8 cellular contexts compared by ENCODE assay signal in genomic region chr17:61139219-61139618, GRCh38.
DNase-seq lines count a peak whose midpoint lies in the region; ATAC-seq, FAIRE-seq and TF ChIP-seq lines count a peak whose summit lies in the region.

No MANE protein-coding gene starts in this region.

- no peak overlapping the region for H3K27ac ChIP-seq in OCI-LY7 (ENCODE audit: low read depth, low read length, poor library complexity, severe bottlenecking)
- H3K27ac ChIP-seq in kidney (ENCODE audit: low read depth in 2 of 2, low read length in 2 of 2) = no peak overlapping the region

- H3K4me3 ChIP-seq in OCI-LY7 (ENCODE audit: low read depth, low read length, poor library complexity, severe bottlenecking) (no peak overlapping the region), kidney (ENCODE audit: low read length in 2 of 2) (no peak overlapping the region)

- no peaks in the 10 kb centered on the region for H3K9me3 ChIP-seq in OCI-LY7 (ENCODE audit: low read length)
- no peaks in the 10 kb centered on the region for H3K9me3 ChIP-seq in kidney (ENCODE audit: control insufficient read depth in 1 of 2, low read length in 2 of 2)

- H3K9me2 ChIP-seq in OCI-LY7 (ENCODE audit: insufficient read depth, low read length) = no peaks in the 10 kb centered on the region

- no peaks in the 10 kb centered on the region for H4K20me1 ChIP-seq in OCI-LY7 (ENCODE audit: insufficient read depth, low read length)

- TF ChIP-seq CTCF in OCI-LY7 (conservative IDR thresholded peaks at IDR 0.05; ENCODE audit: low read length) (no peak), kidney (IDR thresholded peaks at IDR 0.05; ENCODE audit: borderline replicate concordance, extremely low read depth, insufficient read depth) (no peak)

- peaks cover 12% of the 10 kb centered on the region for H3K4me1 ChIP-seq in OCI-LY7 (ENCODE audit: insufficient read depth, low read length, poor library complexity, severe bottlenecking)
- peaks cover 0 to 6% of the 10 kb centered on the region in 2 donors for H3K4me1 ChIP-seq in kidney (ENCODE audit: control insufficient read depth in 1 of 2, insufficient read depth in 1 of 2, low read depth in 1 of 2, low read length in 2 of 2)

- ATAC-seq in GM18502 (IDR thresholded peaks at IDR 0.05; ENCODE audit: poor library complexity, unreplicated experiment) (peak; percentile 91), HG02884 (IDR thresholded peaks at IDR 0.05; ENCODE audit: unreplicated experiment) (peak; percentile 91)

- H3K4me2 ChIP-seq in OCI-LY7 (ENCODE audit: low read length) = peak overlapping the region; percentile 45

- no peaks in the 10 kb centered on the region for H3K36me3 ChIP-seq in OCI-LY7 (ENCODE audit: insufficient read depth, low read length)
- no peaks in the 10 kb centered on the region for H3K36me3 ChIP-seq in kidney (ENCODE audit: control insufficient read depth in 1 of 2, insufficient read depth in 2 of 2, low read length in 2 of 2)

- H3K9ac ChIP-seq in kidney (ENCODE audit: low read length in 2 of 2) = no peak overlapping the region

- DNase-seq in OCI-LY7 (ENCODE audit: low spot score) (peak; percentile 59), medulla oblongata (ENCODE audit: extremely low spot score) (peak; percentile 20), cerebellum (ENCODE audit: low spot score) (no peak), kidney (no peak), islet precursor cell (no peak)
- DNase-seq in activated T-helper 1 cell treated with anti-CD3 and anti-CD28 coated beads, Interleukin-2, amount 50 U/mL, for 16 hours (ENCODE audit: low read depth in 1 of 2, low spot score in 1 of 2) = peak; percentile 5 to 14

- no TSS peak for BruUV-seq in OCI-LY7 (replicated peaks; lab: Mats Ljungman, UMichigan)

- POLR2A ChIA-PET in OCI-LY7 (lab: Charles Lee) = interaction anchor here (0.6 kb wide), 1 partner anchor 133 kb away, joined by 3 read pairs; no protein-coding TSS in a partner anchor

- no peaks in the 10 kb centered on the region for H3K79me2 ChIP-seq in OCI-LY7 (ENCODE audit: insufficient read depth, low read depth, low read length)

- intact Hi-C loops in OCI-LY7 (cut with micrococcal nuclease; ENCODE audit: unreplicated experiment) (no loop called here), kidney (cut with DNase I) (no loop called here)

- CTCF ChIA-PET in OCI-LY7 (lab: Charles Lee; ENCODE audit: unreplicated experiment) = no interaction called here

- no peak overlapping the region for H2AFZ ChIP-seq in OCI-LY7 (ENCODE audit: low read length)

- FAIRE-seq in kidney (lab: Jason Lieb, UNC) = no peak

Comparison
In these comparisons a context has a peak if more than half of its experiments do, and no peak if none do; other contexts are left out.
1. DNase-seq: peak in OCI-LY7 (single experiment), activated T-helper 1 cell treated with anti-CD3 and anti-CD28 coated beads, Interleukin-2, amount 50 U/mL, for 16 hours (2 of 2) and medulla oblongata (single experiment); none in cerebellum (single experiment), kidney (single experiment) and islet precursor cell (single experiment).